ENCODE assay signal across 38 cellular contexts in the genomic region with DNA sequence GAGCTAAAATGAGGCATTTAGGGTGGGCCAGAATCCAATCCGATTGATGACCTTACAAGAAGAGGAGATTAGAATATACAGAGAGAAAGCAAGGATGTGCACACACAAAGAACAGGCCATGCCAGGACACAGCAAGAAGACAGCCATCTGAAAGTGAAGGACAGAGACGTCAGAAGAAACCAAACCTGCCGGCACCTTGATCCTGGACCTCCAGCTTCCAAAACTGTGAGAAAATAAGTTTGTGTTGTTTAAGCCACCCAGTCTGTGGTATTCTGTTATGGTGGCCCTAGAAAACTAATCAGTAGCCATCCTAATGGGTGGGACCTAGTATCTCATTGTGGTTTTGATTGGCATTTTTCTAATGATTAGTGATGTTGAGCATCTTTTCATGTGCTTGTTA. TPM values are rescaled to one million over a fixed set of nuclear protein-coding genes. Genes with fewer than 3 reads are reported as not detected.
"Had no signal": no experiment of that assay in that cellular context is flagged by ENCODE, and none has a peak within 500 bp of the region (broad histone marks: within the 10 kb centered on the region; RNA-seq: fewer than 3 reads in every experiment).

No MANE protein-coding gene starts in this region.

- H3K36me3 Mint-ChIP-seq: activated naive CD4-positive, alpha-beta T cell treated with anti-CD3 and anti-CD28 coated beads, Interleukin-2, amount 10 ng/mL, durations not matched to agents 7 days and 5 days; activated naive CD4-positive, alpha-beta T cell treated with anti-CD3 and anti-CD28 coated beads, Interleukin-2, amount 50 U/mL, for 24 hours; activated naive CD4-positive, alpha-beta T cell treated with anti-CD3 and anti-CD28 coated beads, Interleukin-2, amount 50 U/mL, for 72 hours; activated naive CD8-positive, alpha-beta T cell; activated naive CD8-positive, alpha-beta T cell treated with anti-CD3 and anti-CD28 coated beads for 36 hours; activated naive CD8-positive, alpha-beta T cell treated with anti-CD3 and anti-CD28 coated beads, Interleukin-2, amount 10 ng/mL, durations not matched to agents 7 days and 5 days; brain had no signal

- H3K4me1 ChIP-seq: ascending aorta, body of pancreas, breast epithelium had no signal

- H3K27me3 ChIP-seq: adrenal gland, ascending aorta, body of pancreas, brain microvascular endothelial cell, breast epithelium had no signal

- DNase-seq: activated effector memory CD4-positive, alpha-beta T cell treated with anti-CD3 and anti-CD28 coated beads, Interleukin-2, amount 50 U/mL, for 16 hours; activated effector memory CD4-positive, alpha-beta T cell treated with Interleukin-2 at 50 U/mL for 16 hours; activated gamma-delta T cell; activated gamma-delta T cell treated with Interleukin-2 at 50 U/mL for 16 hours; activated naive CD4-positive, alpha-beta T cell; activated naive CD4-positive, alpha-beta T cell treated with anti-CD3 and anti-CD28 coated beads for 36 hours; activated naive CD4-positive, alpha-beta T cell treated with anti-CD3 and anti-CD28 coated beads, Interleukin-2, amount 10 ng/mL, durations not matched to agents 7 days and 5 days; activated naive CD4-positive, alpha-beta T cell treated with anti-CD3 and anti-CD28 coated beads, Interleukin-2, amount 50 U/mL, for 16 hours; activated naive CD4-positive, alpha-beta T cell treated with Interleukin-2 at 50 U/mL for 16 hours; activated naive CD8-positive, alpha-beta T cell treated with anti-CD3 and anti-CD28 coated beads for 36 hours; activated naive CD8-positive, alpha-beta T cell treated with anti-CD3 and anti-CD28 coated beads, Interleukin-2, amount 10 ng/mL, durations not matched to agents 7 days and 5 days; activated naive CD8-positive, alpha-beta T cell treated with anti-CD3 and anti-CD28 coated beads, Interleukin-2, amount 50 U/mL, for 24 hours; activated T-cell treated with anti-CD3 and anti-CD28 coated beads, Interleukin-2, amount 50 U/mL, for 1 hour; activated T-cell treated with anti-CD3 and anti-CD28 coated beads, Interleukin-2, amount 50 U/mL, for 24 hours; activated T-cell treated with anti-CD3 and anti-CD28 coated beads, Interleukin-2, amount 50 U/mL, for 4 hours; activated T-cell treated with anti-CD3 and anti-CD28 coated beads, Interleukin-2, amount 50 U/mL, for 48 hours; activated T-cell treated with anti-CD3 and anti-CD28 coated beads, Interleukin-2, amount 50 U/mL, for 72 hours; amniotic stem cell; amygdala; anterior cingulate cortex; body of pancreas; brain microvascular endothelial cell; caudate nucleus; central memory CD4-positive, alpha-beta T cell; cerebellar nuclear complex had no signal

- H3K36me3 ChIP-seq: adrenal gland, ascending aorta, brain microvascular endothelial cell, breast epithelium, cardiac muscle cell had no signal

- H3K27ac Mint-ChIP-seq: activated naive CD4-positive, alpha-beta T cell treated with anti-CD3 and anti-CD28 coated beads for 36 hours; activated naive CD4-positive, alpha-beta T cell treated with anti-CD3 and anti-CD28 coated beads, Interleukin-2, amount 10 ng/mL, durations not matched to agents 7 days and 5 days; activated naive CD4-positive, alpha-beta T cell treated with anti-CD3 and anti-CD28 coated beads, Interleukin-2, amount 50 U/mL, for 24 hours; activated naive CD4-positive, alpha-beta T cell treated with anti-CD3 and anti-CD28 coated beads, Interleukin-2, amount 50 U/mL, for 72 hours; activated naive CD8-positive, alpha-beta T cell; activated naive CD8-positive, alpha-beta T cell treated with anti-CD3 and anti-CD28 coated beads for 36 hours; activated naive CD8-positive, alpha-beta T cell treated with anti-CD3 and anti-CD28 coated beads, Interleukin-2, amount 10 ng/mL, durations not matched to agents 7 days and 5 days; activated naive CD8-positive, alpha-beta T cell treated with anti-CD3 and anti-CD28 coated beads, Interleukin-2, amount 50 U/mL, for 24 hours; activated T-cell treated with anti-CD3 and anti-CD28 coated beads, Interleukin-2, amount 50 U/mL, for 24 hours; activated T-cell treated with anti-CD3 and anti-CD28 coated beads, Interleukin-2, amount 50 U/mL, for 72 hours; activated T-helper 1 cell treated with anti-CD3 and anti-CD28 coated beads, Interleukin-12 subunit alpha, Interleukin-12 subunit beta, Interleukin-2, Interleukin-4 antibody, amounts not matched to agents 30 ng/mL and 10 ng/mL and 1 ng/mL, durations not matched to agents 14 hours and 24 hours and 36 hours; activated T-helper 17 cell treated with anti-CD3 and anti-CD28 coated beads, Interleukin-2, amount 50 U/mL, for 72 hours; activated T-helper 2 cell treated with anti-CD3 and anti-CD28 coated beads, Interferon-gamma antibody, Interleukin-2, Interleukin-4, amounts not matched to agents 10 μg/mL and 5 μg/mL and 100 μg/mL, durations not matched to agents 14 hours and 24 hours and 36 hours; brain had no signal

- H3K4me1 Mint-ChIP-seq: activated naive CD4-positive, alpha-beta T cell treated with anti-CD3 and anti-CD28 coated beads, Interleukin-2, amount 10 ng/mL, durations not matched to agents 7 days and 5 days; activated naive CD4-positive, alpha-beta T cell treated with anti-CD3 and anti-CD28 coated beads, Interleukin-2, amount 50 U/mL, for 24 hours; activated naive CD8-positive, alpha-beta T cell treated with anti-CD3 and anti-CD28 coated beads for 36 hours; activated naive CD8-positive, alpha-beta T cell treated with anti-CD3 and anti-CD28 coated beads, Interleukin-2, amount 10 ng/mL, durations not matched to agents 7 days and 5 days; activated naive CD8-positive, alpha-beta T cell treated with anti-CD3 and anti-CD28 coated beads, Interleukin-2, amount 50 U/mL, for 24 hours; activated T-helper 17 cell treated with anti-CD3 and anti-CD28 coated beads, Interleukin-2, amount 50 U/mL, for 72 hours; central memory CD8-positive, alpha-beta T cell had no signal

- H3K27me3 Mint-ChIP-seq: activated naive CD4-positive, alpha-beta T cell treated with anti-CD3 and anti-CD28 coated beads, Interleukin-2, amount 10 ng/mL, durations not matched to agents 7 days and 5 days; brain; central memory CD8-positive, alpha-beta T cell had no signal

- H3K27ac ChIP-seq: adrenal gland, ascending aorta, body of pancreas, brain microvascular endothelial cell, breast epithelium, cardiac muscle cell had no signal

- H3K4me3 ChIP-seq: adrenal gland, ascending aorta, body of pancreas, breast epithelium, cardiac muscle cell had no signal

- H3K9me3 ChIP-seq: adrenal gland, ascending aorta, body of pancreas, breast epithelium had no signal

- H3K9me3 Mint-ChIP-seq: activated naive CD4-positive, alpha-beta T cell treated with anti-CD3 and anti-CD28 coated beads for 36 hours; activated naive CD4-positive, alpha-beta T cell treated with anti-CD3 and anti-CD28 coated beads, Interleukin-2, amount 10 ng/mL, durations not matched to agents 7 days and 5 days; activated naive CD4-positive, alpha-beta T cell treated with anti-CD3 and anti-CD28 coated beads, Interleukin-2, amount 50 U/mL, for 24 hours; activated naive CD4-positive, alpha-beta T cell treated with anti-CD3 and anti-CD28 coated beads, Interleukin-2, amount 50 U/mL, for 72 hours; activated naive CD8-positive, alpha-beta T cell treated with anti-CD3 and anti-CD28 coated beads for 36 hours; activated naive CD8-positive, alpha-beta T cell treated with anti-CD3 and anti-CD28 coated beads, Interleukin-2, amount 10 ng/mL, durations not matched to agents 7 days and 5 days; activated naive CD8-positive, alpha-beta T cell treated with anti-CD3 and anti-CD28 coated beads, Interleukin-2, amount 50 U/mL, for 24 hours; activated T-cell treated with anti-CD3 and anti-CD28 coated beads, Interleukin-2, amount 50 U/mL, for 24 hours; activated T-cell treated with anti-CD3 and anti-CD28 coated beads, Interleukin-2, amount 50 U/mL, for 4 hours; activated T-cell treated with anti-CD3 and anti-CD28 coated beads, Interleukin-2, amount 50 U/mL, for 72 hours; activated T-helper 1 cell treated with anti-CD3 and anti-CD28 coated beads, Interleukin-12 subunit alpha, Interleukin-12 subunit beta, Interleukin-2, Interleukin-4 antibody, amounts not matched to agents 30 ng/mL and 10 ng/mL and 1 ng/mL, durations not matched to agents 14 hours and 24 hours and 36 hours; activated T-helper 17 cell treated with anti-CD3 and anti-CD28 coated beads, Interleukin-2, amount 50 U/mL, for 72 hours; activated T-helper 2 cell treated with anti-CD3 and anti-CD28 coated beads, Interferon-gamma antibody, Interleukin-2, Interleukin-4, amounts not matched to agents 10 μg/mL and 5 μg/mL and 100 μg/mL, durations not matched to agents 14 hours and 24 hours and 36 hours; brain; central memory CD8-positive, alpha-beta T cell had no signal

- H3K4me3 Mint-ChIP-seq: activated naive CD4-positive, alpha-beta T cell treated with anti-CD3 and anti-CD28 coated beads for 36 hours; activated naive CD4-positive, alpha-beta T cell treated with anti-CD3 and anti-CD28 coated beads, Interleukin-2, amount 10 ng/mL, durations not matched to agents 7 days and 5 days; activated naive CD4-positive, alpha-beta T cell treated with anti-CD3 and anti-CD28 coated beads, Interleukin-2, amount 50 U/mL, for 24 hours; activated naive CD8-positive, alpha-beta T cell; activated naive CD8-positive, alpha-beta T cell treated with anti-CD3 and anti-CD28 coated beads for 36 hours; activated naive CD8-positive, alpha-beta T cell treated with anti-CD3 and anti-CD28 coated beads, Interleukin-2, amount 10 ng/mL, durations not matched to agents 7 days and 5 days; activated naive CD8-positive, alpha-beta T cell treated with anti-CD3 and anti-CD28 coated beads, Interleukin-2, amount 50 U/mL, for 24 hours; activated T-cell treated with anti-CD3 and anti-CD28 coated beads, Interleukin-2, amount 50 U/mL, for 24 hours; activated T-cell treated with anti-CD3 and anti-CD28 coated beads, Interleukin-2, amount 50 U/mL, for 4 hours; activated T-cell treated with anti-CD3 and anti-CD28 coated beads, Interleukin-2, amount 50 U/mL, for 72 hours; activated T-helper 1 cell treated with anti-CD3 and anti-CD28 coated beads, Interleukin-12 subunit alpha, Interleukin-12 subunit beta, Interleukin-2, Interleukin-4 antibody, amounts not matched to agents 30 ng/mL and 10 ng/mL and 1 ng/mL, durations not matched to agents 14 hours and 24 hours and 36 hours; activated T-helper 17 cell treated with anti-CD3 and anti-CD28 coated beads, Interleukin-2, amount 50 U/mL, for 72 hours; brain; central memory CD8-positive, alpha-beta T cell had no signal

- ATAC-seq: activated naive CD4-positive, alpha-beta T cell treated with anti-CD3 and anti-CD28 coated beads, Interleukin-2, amount 50 U/mL, for 72 hours; activated naive CD8-positive, alpha-beta T cell treated with anti-CD3 and anti-CD28 coated beads, Interleukin-2, amount 50 U/mL, for 24 hours; activated T-cell treated with anti-CD3 and anti-CD28 coated beads, Interleukin-2, amount 50 U/mL, for 4 hours; activated T-cell treated with anti-CD3 and anti-CD28 coated beads, Interleukin-2, amount 50 U/mL, for 72 hours; activated T-helper 17 cell treated with anti-CD3 and anti-CD28 coated beads, Interleukin-2, amount 50 U/mL, for 72 hours; body of pancreas had no signal

RNA-seq across cellular contexts. Expression of a gene that starts 39.7 kb away (rescaled TPM):
- total RNA-seq: activated naive CD4-positive, alpha-beta T cell treated with anti-CD3 and anti-CD28 coated beads for 36 hours; activated naive CD4-positive, alpha-beta T cell treated with anti-CD3 and anti-CD28 coated beads, Interleukin-2, amount 50 U/mL, for 72 hours; activated naive CD8-positive, alpha-beta T cell treated with anti-CD3 and anti-CD28 coated beads for 36 hours; activated T-helper 1 cell treated with anti-CD3 and anti-CD28 coated beads, Interleukin-12 subunit alpha, Interleukin-12 subunit beta, Interleukin-2, Interleukin-4 antibody, amounts not matched to agents 30 ng/mL and 10 ng/mL and 1 ng/mL, durations not matched to agents 14 hours and 24 hours and 36 hours; activated T-helper 2 cell treated with anti-CD3 and anti-CD28 coated beads, Interferon-gamma antibody, Interleukin-2, Interleukin-4, amounts not matched to agents 10 μg/mL and 5 μg/mL and 100 μg/mL, durations not matched to agents 14 hours and 24 hours and 36 hours had no signal

RNA-seq across cellular contexts. Expression of a gene that starts 41.7 kb away (rescaled TPM):
- total RNA-seq: activated naive CD4-positive, alpha-beta T cell treated with anti-CD3 and anti-CD28 coated beads for 36 hours; activated naive CD4-positive, alpha-beta T cell treated with anti-CD3 and anti-CD28 coated beads, Interleukin-2, amount 50 U/mL, for 72 hours; activated naive CD8-positive, alpha-beta T cell treated with anti-CD3 and anti-CD28 coated beads for 36 hours; activated T-cell treated with anti-CD3 and anti-CD28 coated beads, Interleukin-2, amount 50 U/mL, for 4 hours; activated T-cell treated with anti-CD3 and anti-CD28 coated beads, Interleukin-2, amount 50 U/mL, for 72 hours; activated T-helper 1 cell treated with anti-CD3 and anti-CD28 coated beads, Interleukin-12 subunit alpha, Interleukin-12 subunit beta, Interleukin-2, Interleukin-4 antibody, amounts not matched to agents 30 ng/mL and 10 ng/mL and 1 ng/mL, durations not matched to agents 14 hours and 24 hours and 36 hours; activated T-helper 17 cell treated with anti-CD3 and anti-CD28 coated beads, Interleukin-2, amount 50 U/mL, for 72 hours; activated T-helper 2 cell treated with anti-CD3 and anti-CD28 coated beads, Interferon-gamma antibody, Interleukin-2, Interleukin-4, amounts not matched to agents 10 μg/mL and 5 μg/mL and 100 μg/mL, durations not matched to agents 14 hours and 24 hours and 36 hours; breast epithelium; bronchial epithelial cell had no signal
